ENCODE assay signal across 13 cellular contexts in genomic region chr1:29145739-29146437, GRCh38. TPM values are rescaled to one million over a fixed set of nuclear protein-coding genes. Genes with fewer than 3 reads are reported as not detected.
A peak's percentile ranks its signal among the peaks of the same experiment; 100 is the strongest.
DNase-seq lines count a peak whose midpoint lies in the region; ATAC-seq and TF ChIP-seq lines count a peak whose summit lies in the region.
"Had no signal": no experiment of that assay in that cellular context is flagged by ENCODE, and none has a peak within 500 bp of the region (broad histone marks: within the 10 kb centered on the region; RNA-seq: fewer than 3 reads in every experiment).

No MANE protein-coding gene starts in this region.

- intact Hi-C loops in PC-9 (cut with micrococcal nuclease; ENCODE audit: unreplicated experiment), result loop anchor here (1.0 to 10.0 kb wide), 2 partner anchors 35 to 261 kb away; partner anchors contain the start of gene SRSF4

- H4K20me1 ChIP-seq in PC-9 (ENCODE audit: insufficient read depth), result no peaks in the 10 kb centered on the region

- H3K9me3 ChIP-seq in PC-9 (ENCODE audit: insufficient read depth, low read depth), result no peaks in the 10 kb centered on the region

- H3F3A ChIP-seq in PC-9 (ENCODE audit: insufficient read depth, low read depth), result peaks cover 23% of the 10 kb centered on the region

- no peak for ATAC-seq in GM21447 (IDR thresholded peaks at IDR 0.05; ENCODE audit: unreplicated experiment)
- no peak for ATAC-seq in GM18511 (IDR thresholded peaks at IDR 0.05; ENCODE audit: unreplicated experiment)
- ATAC-seq in GM21737 (IDR thresholded peaks at IDR 0.05; ENCODE audit: unreplicated experiment), result no peak
- ATAC-seq: stimulated activated effector memory CD8-positive, alpha-beta T cell treated with anti-CD3 and anti-CD28 coated beads, Interleukin-12 subunit alpha, Interleukin-12 subunit beta, amount 100 ng/mL, for 72 hours had no signal

- H3K27me3 ChIP-seq in BJ (ENCODE audit: control insufficient read depth, insufficient read depth, low read length), result no peaks in the 10 kb centered on the region
- H3K27me3 ChIP-seq in PC-9 (ENCODE audit: insufficient read depth, low read depth), result no peaks in the 10 kb centered on the region

- H3K27ac ChIP-seq in PC-9, result peak overlapping the region; percentile 61
- peak overlapping the region; percentile 56 for H3K27ac ChIP-seq in epithelial cell of prostate

- CTCF ChIA-PET in BJ (lab: Yijun Ruan, JAX) (interaction anchor here (1.1 kb wide), 1 partner anchor 56 kb away, joined by 4 read pairs; no protein-coding TSS in a partner anchor), PC-9 (lab: Charles Lee) (interaction anchor here (0.6 kb wide), 1 partner anchor 42 kb away, joined by 5 read pairs; no protein-coding TSS in a partner anchor)

- H2AFZ ChIP-seq in PC-9, result no peak overlapping the region

- H3K9me2 ChIP-seq in PC-9 (ENCODE audit: insufficient read depth), result no peaks in the 10 kb centered on the region

- no peaks in the 10 kb centered on the region for H3K79me2 ChIP-seq in PC-9 (ENCODE audit: low read depth)

- H3K4me3 ChIP-seq in BJ (ENCODE audit: low read depth, low read length) (no peak overlapping the region), PC-9 (no peak overlapping the region)

- BruUV-seq in PC-9 (replicated peaks; lab: Mats Ljungman, UMichigan), result no TSS peak

- peak; percentile 55 for DNase-seq in BJ (ENCODE audit: low read depth)
- peak; percentile 45 to 65 for DNase-seq in PC-9
- DNase-seq in epithelial cell of prostate (ENCODE audit: low read depth, low spot score), result no peak
- peak; percentile 65 for DNase-seq in mucosa of gallbladder (ENCODE audit: low spot score)
- no peak for DNase-seq in NCI-H2029 (lab: John Stamatoyannopoulos, UW)
- DNase-seq: activated T-cell treated with anti-CD3 and anti-CD28 coated beads, Interleukin-2, amount 50 U/mL, for 24 hours; foreskin melanocyte; NCI-H187; SHP77 had no signal

- peaks cover 8% of the 10 kb centered on the region for H3K4me1 ChIP-seq in PC-9 (replicated peaks; ENCODE audit: insufficient read depth)

- H3K36me3 ChIP-seq in BJ (ENCODE audit: control insufficient read depth, insufficient read depth, low read length) (peaks cover 18% of the 10 kb centered on the region), PC-9 (ENCODE audit: low read depth) (peaks cover 3% of the 10 kb centered on the region; the same call in 1 of the 2 replicates)

- POLR2A ChIA-PET in BJ (lab: Charles Lee), result interaction anchor here (1.0 kb wide), 1 partner anchor 36 kb away, joined by 6 read pairs; the partner anchor contains the start of gene SRSF4
- POLR2A ChIA-PET in PC-9 (lab: Charles Lee; ENCODE audit: unreplicated experiment), result interaction anchor here (0.6 to 0.7 kb wide), 2 partner anchors 36 to 636 kb away, joined by 4 to 5 read pairs; no protein-coding TSS in a partner anchor

- no peak for TF ChIP-seq CTCF in BJ (IDR thresholded peaks at IDR 0.05; ENCODE audit: insufficient read depth, low read depth, low read length)
- TF ChIP-seq CTCF in PC-9 (conservative IDR thresholded peaks at IDR 0.05), result no peak

- H3K4me2 ChIP-seq in PC-9, result peak overlapping the region; percentile 23; the same call in 1 of the 2 replicates

RNA-seq across cellular contexts. Expression of gene TMEM200B, which starts 22.2 kb away (rescaled TPM):
- polyA plus RNA-seq in BJ (2011; rRNA removed), result 16.3 and 18.8 TPM in 2 replicates
- 6.6 and 6.8 TPM in 2 replicates for polyA minus RNA-seq in BJ (2011; rRNA and poly(A)+ RNA removed)
- total RNA-seq in PC-9 (2021), result 1.1 and 1.2 TPM in 2 replicates
- 8.5 TPM for total RNA-seq in mucosa of gallbladder

RNA-seq across cellular contexts. Expression of gene SRSF4, which starts 35.8 kb away (rescaled TPM):
- polyA plus RNA-seq in BJ (2011; rRNA removed), result 19.6 and 30.7 TPM in 2 replicates
- 20.5 and 22.7 TPM in 2 replicates for polyA minus RNA-seq in BJ (2011; rRNA and poly(A)+ RNA removed)
- total RNA-seq in PC-9 (2021) (75.7 and 87.6 TPM in 2 replicates), mucosa of gallbladder (78.0 TPM)

Comparison
In these comparisons a context has a peak if more than half of its experiments do, and no peak if none do; other contexts are left out.
1. DNase-seq: peak in BJ (single experiment), PC-9 (2 of 2) and mucosa of gallbladder (single experiment); none in epithelial cell of prostate (single experiment) and NCI-H2029 (single experiment).